In genomic region chr2:100745630-100746029, GRCh38 we compare ENCODE assay signal across 2 cellular contexts.
TF ChIP-seq lines count a peak whose summit lies in the region.

No MANE protein-coding gene starts in this region.

TF ChIP-seq in IMR-90, 13 proteins besides CTCF, POLR2A, EP300 and RAD21 (continued from another document):
- TF ChIP-seq, protein P1, sequence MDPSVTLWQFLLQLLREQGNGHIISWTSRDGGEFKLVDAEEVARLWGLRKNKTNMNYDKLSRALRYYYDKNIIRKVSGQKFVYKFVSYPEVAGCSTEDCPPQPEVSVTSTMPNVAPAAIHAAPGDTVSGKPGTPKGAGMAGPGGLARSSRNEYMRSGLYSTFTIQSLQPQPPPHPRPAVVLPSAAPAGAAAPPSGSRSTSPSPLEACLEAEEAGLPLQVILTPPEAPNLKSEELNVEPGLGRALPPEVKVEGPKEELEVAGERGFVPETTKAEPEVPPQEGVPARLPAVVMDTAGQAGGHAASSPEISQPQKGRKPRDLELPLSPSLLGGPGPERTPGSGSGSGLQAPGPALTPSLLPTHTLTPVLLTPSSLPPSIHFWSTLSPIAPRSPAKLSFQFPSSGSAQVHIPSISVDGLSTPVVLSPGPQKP (IDR thresholded peaks at IDR 0.05; ENCODE audit: borderline replicate concordance, low read depth, low read length), result no peak
- TF ChIP-seq MAZ (IDR thresholded peaks at IDR 0.05; ENCODE audit: borderline replicate concordance, low read depth, low read length) (no peak), BHLHE40 (IDR thresholded peaks at IDR 0.05; ENCODE audit: low read depth, low read length) (no peak), USF2 (IDR thresholded peaks at IDR 0.05; ENCODE audit: low read depth, low read length) (no peak)

TF ChIP-seq in HepG2, 621 proteins besides CTCF, POLR2A, EP300 and RAD21 (continued from another document):
- TF ChIP-seq ARID5B (CRISPR knock-in tag; IDR thresholded peaks at IDR 0.05), result 0 out of 2 replicates have a peak, but pooled peaks have one; percentile 23
- TF ChIP-seq HNRNPL (IDR thresholded peaks at IDR 0.05; ENCODE audit: low read depth, low read length), result peak; percentile 82; the same call in 1 of the 2 replicates
- TF ChIP-seq RARG (CRISPR knock-in tag; IDR thresholded peaks at IDR 0.05; ENCODE audit: low read depth), result no peak
- TF ChIP-seq MZF1 (CRISPR knock-in tag; IDR thresholded peaks at IDR 0.05; ENCODE audit: borderline replicate concordance), result no peak
- peak; percentile 57; the same call in 1 of the 2 replicates for TF ChIP-seq HNF4A (CRISPR knock-in tag; IDR thresholded peaks at IDR 0.05)
